Comparison of ENCODE assay signal across 11 cellular contexts in the genomic region with DNA sequence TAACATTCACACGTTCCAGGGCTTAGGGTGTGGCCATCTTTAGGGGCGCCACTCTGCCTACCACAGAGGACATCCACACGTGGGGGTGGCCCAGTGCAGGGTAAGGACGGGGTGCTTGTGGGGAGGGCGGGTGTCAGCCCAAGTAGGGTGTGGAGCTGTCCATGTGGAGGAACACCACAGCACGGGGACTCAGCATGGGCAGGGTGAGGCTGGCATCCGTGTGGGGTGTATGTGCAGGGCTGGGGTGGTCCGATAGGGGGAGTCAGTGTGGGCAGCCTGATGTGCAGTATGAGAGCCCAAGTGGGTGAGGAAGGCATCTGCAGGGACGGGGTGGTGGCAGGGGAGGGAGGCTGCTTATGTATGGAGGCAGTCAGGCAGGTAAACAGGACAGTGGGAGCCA. TPM values are rescaled to one million over a fixed set of nuclear protein-coding genes. Genes with fewer than 3 reads are reported as not detected.
A peak's percentile ranks its signal among the peaks of the same experiment; 100 is the strongest.
DNase-seq lines count a peak whose midpoint lies in the region; ATAC-seq, FAIRE-seq and TF ChIP-seq lines count a peak whose summit lies in the region.
"Had no signal": no experiment of that assay in that cellular context is flagged by ENCODE, and none has a peak within 500 bp of the region (broad histone marks: within the 10 kb centered on the region; RNA-seq: fewer than 3 reads in every experiment).

No MANE protein-coding gene starts in this region.

- no peak overlapping the region for H3K56ac ChIP-seq in H1 (replicated peaks; ENCODE audit: insufficient read length, low read depth, low read length)

- TF ChIP-seq POLR2A in H1 (IDR thresholded peaks at IDR 0.05; ENCODE audit: control extremely low read depth in 1 of 2, low read depth in 2 of 2, low read length in 2 of 2) (no peak), Peyer's patch (IDR thresholded peaks at IDR 0.05) (no peak)

- no peak overlapping the region for H3K14ac ChIP-seq in H1 (ENCODE audit: insufficient read length)

- no peak overlapping the region for H3K9ac ChIP-seq in OCI-LY1 (ENCODE audit: low read length)
- H3K9ac ChIP-seq in H1 (replicated peaks in 1 of 4; ENCODE audit: extremely low read depth in 1 of 4, low read depth in 3 of 4, low read length in 3 of 4), result no peak overlapping the region
- H3K9ac ChIP-seq in neural progenitor cell, result no peak overlapping the region

- POLR2A ChIA-PET in H1 (lab: Charles Lee; ENCODE audit: partially characterized antibody), result interaction anchor here (0.6 to 1.4 kb wide), 3 partner anchors 7 to 285 kb away, joined by 3 to 4 read pairs (median 4); no protein-coding TSS in a partner anchor

- H3K4me3 ChIP-seq in OCI-LY1 (ENCODE audit: low read depth, low read length, poor library complexity, severe bottlenecking) (no peak overlapping the region), H1 (ENCODE audit: extremely low read depth in 1 of 4, insufficient read depth in 2 of 4, low read depth in 3 of 4, low read length in 4 of 4) (no peak overlapping the region), neural progenitor cell (no peak overlapping the region), Peyer's patch (no peak overlapping the region)
- H3K4me3 ChIP-seq: SK-N-MC, tibial nerve had no signal

- no peak overlapping the region for H2BK20ac ChIP-seq in H1 (ENCODE audit: low read length)

- H2BK5ac ChIP-seq in H1 (ENCODE audit: low read depth, low read length), result no peak overlapping the region

- no peak overlapping the region for H2BK15ac ChIP-seq in H1 (ENCODE audit: low read length)

- TF ChIP-seq CTCF in OCI-LY1 (IDR thresholded peaks at IDR 0.05; ENCODE audit: low read length) (peak; percentile 48), H1 (IDR thresholded peaks at IDR 0.05; ENCODE audit: control extremely low read depth in 1 of 3, insufficient read depth in 1 of 3, low read depth in 1 of 3, low read length in 3 of 3) (peak; percentile 64 to 83 (median 78)), neural progenitor cell (IDR thresholded peaks at IDR 0.05) (peak; percentile 28), Peyer's patch (IDR thresholded peaks at IDR 0.05) (no peak)

- no peak overlapping the region for H2AFZ ChIP-seq in OCI-LY1 (ENCODE audit: low read length)
- H2AFZ ChIP-seq in H1 (ENCODE audit: low read length), result no peak overlapping the region
- H2AFZ ChIP-seq in neural progenitor cell (replicated peaks), result no peak overlapping the region

- H3K4me3 Mint-ChIP-seq in neural progenitor cell, result no peak overlapping the region

- H3K4me1 Mint-ChIP-seq in neural progenitor cell, result no peaks in the 10 kb centered on the region

- H3K23me2 ChIP-seq in H1 (ENCODE audit: low read depth, low read length), result no peaks in the 10 kb centered on the region

- H3K4ac ChIP-seq in H1 (replicated peaks; ENCODE audit: insufficient read length, low read depth, low read length), result no peak overlapping the region

- peaks cover 18% of the 10 kb centered on the region for H3K36me3 Mint-ChIP-seq in neural progenitor cell

- H3K79me1 ChIP-seq in H1 (ENCODE audit: low read depth, low read length), result no peaks in the 10 kb centered on the region

- H3K27me3 ChIP-seq in OCI-LY1 (ENCODE audit: insufficient read depth, low read length) (no peaks in the 10 kb centered on the region), H1 (replicated peaks in 1 of 4; ENCODE audit: control insufficient read depth in 3 of 4, extremely low read depth in 1 of 4, insufficient read depth in 3 of 4, low read length in 3 of 4) (no peaks in the 10 kb centered on the region), neural progenitor cell (no peaks in the 10 kb centered on the region), Peyer's patch (no peaks in the 10 kb centered on the region)
- H3K27me3 ChIP-seq: tibial nerve had no signal

- TF ChIP-seq EP300 in H1 (IDR thresholded peaks at IDR 0.05; ENCODE audit: borderline replicate concordance in 1 of 2, low read depth in 2 of 2, low read length in 2 of 2), result no peak

- H3K9me3 ChIP-seq in OCI-LY1 (ENCODE audit: low read length) (no peaks in the 10 kb centered on the region), H1 (ENCODE audit: insufficient read depth in 2 of 2, low read depth in 1 of 2, low read length in 1 of 2) (no peaks in the 10 kb centered on the region), neural progenitor cell (ENCODE audit: low read depth) (no peaks in the 10 kb centered on the region), Peyer's patch (no peaks in the 10 kb centered on the region)
- H3K9me3 ChIP-seq: tibial nerve had no signal

- 80% methylated on average over 8 of the region's 9 CpGs; no CpG with 5 or more reads in 1 of the 2 experiments for WGBS in H1 (ENCODE audit: extremely low coverage in 1 of 2, insufficient coverage in 1 of 2, insufficient read length in 1 of 2, insufficient replicate concordance in 2 of 2, low coverage in 1 of 2, low lambda C conversion rate in 2 of 2, missing lambda C conversion rate in 1 of 2), 2 experiments

- peaks cover 5% of the 10 kb centered on the region for H3K27me3 Mint-ChIP-seq in neural progenitor cell (ENCODE audit: insufficient read depth, low read depth)

- TF ChIP-seq RAD21 in H1 (IDR thresholded peaks at IDR 0.05 in 1 of 2, conservative IDR thresholded peaks at IDR 0.05 in 1 of 2; ENCODE audit: low read depth in 2 of 2, low read length in 2 of 2), result peak; percentile 39 to 55

- H3K36me3 ChIP-seq in OCI-LY1 (ENCODE audit: insufficient read depth, low read length) (peaks cover 68% of the 10 kb centered on the region), H1 (ENCODE audit: control insufficient read depth in 2 of 4, insufficient read depth in 4 of 4, low read length in 3 of 4) (peaks cover 9 to 43% (median 29%) of the 10 kb centered on the region in 4 experiments), neural progenitor cell (peaks cover 4% of the 10 kb centered on the region), Peyer's patch (peaks cover 0 to 81% (median 0%) of the 10 kb centered on the region in 3 donors)

- no peak overlapping the region for H3K18ac ChIP-seq in H1 (ENCODE audit: extremely low read depth, low read length)

- H3K4me2 ChIP-seq in OCI-LY1 (ENCODE audit: low read length) (no peak overlapping the region), H1 (ENCODE audit: insufficient read depth in 1 of 2, low read depth in 2 of 2, low read length in 2 of 2) (no peak overlapping the region), neural progenitor cell (no peak overlapping the region)

- no peak overlapping the region for H2AK5ac ChIP-seq in H1 (ENCODE audit: low read depth, low read length)

- H3K23ac ChIP-seq in H1 (ENCODE audit: insufficient read length), result no peak overlapping the region

- H4K8ac ChIP-seq in H1 (ENCODE audit: extremely low read depth, insufficient read depth, low read length), result no peak overlapping the region

- H3K27ac Mint-ChIP-seq in neural progenitor cell, result no peak overlapping the region

- no peak for FAIRE-seq in H1 (lab: Jason Lieb, UNC)

- H3K27ac ChIP-seq in OCI-LY1 (ENCODE audit: low read depth, low read length, poor library complexity, severe bottlenecking) (no peak overlapping the region), H1 (ENCODE audit: low read depth, low read length) (no peak overlapping the region), neural progenitor cell (no peak overlapping the region), Peyer's patch (no peak overlapping the region)
- H3K27ac ChIP-seq: SK-N-MC had no signal

- H3K9me2 ChIP-seq in OCI-LY1 (ENCODE audit: low read depth, low read length), result no peaks in the 10 kb centered on the region

- no peak overlapping the region for H4K5ac ChIP-seq in H1 (ENCODE audit: insufficient read length, low read depth, low read length)

- H3K79me2 ChIP-seq in OCI-LY1 (ENCODE audit: insufficient read depth, low read length) (no peaks in the 10 kb centered on the region), H1 (ENCODE audit: control insufficient read depth in 1 of 2, insufficient read depth in 2 of 2, low read length in 2 of 2) (no peaks in the 10 kb centered on the region), neural progenitor cell (ENCODE audit: low read depth) (no peaks in the 10 kb centered on the region)

- H3K9me3 Mint-ChIP-seq in neural progenitor cell, result no peaks in the 10 kb centered on the region

- DNase-seq in Daoy (ENCODE audit: low read depth), result peak; percentile 60
- DNase-seq in H1 (ENCODE audit: low read depth in 1 of 2, low spot score in 2 of 2), result peak; percentile 23 to 63
- no peak for DNase-seq in neural progenitor cell (ENCODE audit: low spot score)
- DNase-seq in DMS114 treated with DMSO at 0.1 percent for 48 hours (lab: John Stamatoyannopoulos, UW; ENCODE audit: unreplicated experiment), result no peak
- DNase-seq in Peyer's patch, result no peak
- DNase-seq: NCI-H187 treated with DMSO at 0.1 percent for 48 hours had no signal

- ATAC-seq in HG03520 (IDR thresholded peaks at IDR 0.05; ENCODE audit: unreplicated experiment) (no peak), HG03280 (IDR thresholded peaks at IDR 0.05; ENCODE audit: unreplicated experiment) (no peak)

- no peaks in the 10 kb centered on the region for H4K20me1 ChIP-seq in OCI-LY1 (ENCODE audit: insufficient read depth, low read length)
- peaks cover 0 to 6% of the 10 kb centered on the region in 2 experiments for H4K20me1 ChIP-seq in H1 (replicated peaks in 1 of 2; ENCODE audit: control insufficient read depth in 1 of 2, insufficient read depth in 2 of 2, low read length in 2 of 2)
- no peaks in the 10 kb centered on the region for H4K20me1 ChIP-seq in neural progenitor cell (ENCODE audit: low read depth)

- H2BK12ac ChIP-seq in H1 (ENCODE audit: low read depth, low read length), result no peak overlapping the region

- no peak overlapping the region for H4K91ac ChIP-seq in H1 (replicated peaks; ENCODE audit: insufficient read length, low read length)

- CTCF ChIA-PET in H1 (lab: Charles Lee; ENCODE audit: partially characterized antibody), result interaction anchor here (1.6 kb wide), 1 partner anchor 11 kb away, joined by 4 read pairs; no protein-coding TSS in a partner anchor

- H3K4me1 ChIP-seq in OCI-LY1 (ENCODE audit: insufficient read depth, low read length, severe bottlenecking) (no peaks in the 10 kb centered on the region), H1 (replicated peaks in 1 of 4; ENCODE audit: control insufficient read depth in 3 of 4, insufficient read depth in 4 of 4, low read length in 3 of 4) (no peaks in the 10 kb centered on the region), neural progenitor cell (no peaks in the 10 kb centered on the region), Peyer's patch (no peaks in the 10 kb centered on the region)

- no peak overlapping the region for H2BK120ac ChIP-seq in H1 (replicated peaks; ENCODE audit: low read depth, low read length)

- no peaks in the 10 kb centered on the region for H3F3A ChIP-seq in OCI-LY1 (ENCODE audit: insufficient read depth, low read length)
- no peaks in the 10 kb centered on the region for H3F3A ChIP-seq in neural progenitor cell (ENCODE audit: low read depth)

RNA-seq across cellular contexts. Expression of a gene that starts 17.7 kb away (rescaled TPM):
- total RNA-seq in Daoy (2014; rRNA removed; shearing (Covaris generic)), result 661 and 696 TPM in 2 replicates
- total RNA-seq in H1 (2021; fragmentation: NEBNext Ultra II Directional; extraction: Animal tissue kit (Norgen Biotek cat#: 25700)), result 99.6 and 104 TPM in 2 replicates
- 24.6 and 46.2 TPM in 2 replicates for polyA plus RNA-seq in H1 (2011; rRNA removed)
- polyA plus RNA-seq in H1 (2011; cell fraction: cytosol; rRNA removed), result 92.2 TPM
- polyA plus RNA-seq in H1 (2011; cell fraction: nucleus; rRNA removed), result 16.8 TPM
- 106 to 119 TPM (median 114 TPM) in 4 replicates for polyA plus RNA-seq in H1 (2012, experiment 1 of 2)
- polyA plus RNA-seq in H1 (2012, experiment 2 of 2), result 20.9 TPM
- polyA plus RNA-seq in H1 (2013, experiment 1 of 2), result 64.7 TPM
- polyA plus RNA-seq in H1 (2013, experiment 2 of 2), result 62.6 TPM
- 37.4 and 45.0 TPM in 2 replicates for polyA minus RNA-seq in H1 (2011; rRNA and poly(A)+ RNA removed)
- 34.6 TPM for polyA minus RNA-seq in H1 (2011; cell fraction: cytosol; rRNA and poly(A)+ RNA removed)
- 25.7 TPM for polyA minus RNA-seq in H1 (2011; cell fraction: nucleus; rRNA and poly(A)+ RNA removed)
- total RNA-seq in neural progenitor cell (ENCODE audit: low replicate concordance) (164 and 233 TPM in 2 replicates), Peyer's patch (10 to 100 TPM; 24.4 to 51.9 (median 40.9) TPM)

RNA-seq across cellular contexts. Expression of a gene that starts 57.7 kb away (rescaled TPM):
- total RNA-seq in Daoy (2014; rRNA removed; shearing (Covaris generic)), result 7.5 and 8.9 TPM in 2 replicates
- 10.7 and 12.1 TPM in 2 replicates for total RNA-seq in H1 (2021; fragmentation: NEBNext Ultra II Directional; extraction: Animal tissue kit (Norgen Biotek cat#: 25700))
- polyA plus RNA-seq in H1 (2011; rRNA removed), result 4.9 and 5.4 TPM in 2 replicates
- 6.0 TPM for polyA plus RNA-seq in H1 (2011; cell fraction: cytosol; rRNA removed)
- polyA plus RNA-seq in H1 (2011; cell fraction: nucleus; rRNA removed), result 11.3 TPM
- 5.5 to 7.6 TPM (median 7.0 TPM) in 4 replicates for polyA plus RNA-seq in H1 (2012, experiment 1 of 2)
- 0.97 TPM for polyA plus RNA-seq in H1 (2012, experiment 2 of 2)
- 5.5 TPM for polyA plus RNA-seq in H1 (2013, experiment 1 of 2)
- polyA plus RNA-seq in H1 (2013, experiment 2 of 2), result 5.2 TPM
- 12.6 and 25.2 TPM in 2 replicates for polyA minus RNA-seq in H1 (2011; rRNA and poly(A)+ RNA removed)
- polyA minus RNA-seq in H1 (2011; cell fraction: cytosol; rRNA and poly(A)+ RNA removed), result 9.0 TPM
- 27.0 TPM for polyA minus RNA-seq in H1 (2011; cell fraction: nucleus; rRNA and poly(A)+ RNA removed)
- 10.2 and 13.1 TPM in 2 replicates for total RNA-seq in neural progenitor cell (ENCODE audit: low replicate concordance)
- 10 to 100 TPM; 28.2 to 47.0 (median 41.5) TPM for total RNA-seq in Peyer's patch

Comparison
In these comparisons a context has a peak if more than half of its experiments do, and no peak if none do; other contexts are left out.
1. DNase-seq: peak in Daoy (single experiment) and H1 (2 of 2); none in neural progenitor cell (single experiment), DMS114 treated with DMSO at 0.1 percent for 48 hours (single experiment) and Peyer's patch (0 of 3).
2. CTCF ChIP-seq: peak in OCI-LY1 (single experiment), H1 (3 of 3) and neural progenitor cell (single experiment); none in Peyer's patch (0 of 6).